ENCODE assay signal across 1 cellular context in genomic region chr11:93197383-93198220, GRCh38.
TF ChIP-seq lines count a peak whose summit lies in the region.

TSS of gene SLC36A4 (minus strand) at chr11:93197991. CDS start at chr11:93197832, 159 bp downstream.

TF ChIP-seq in HEK293, 187 proteins besides CTCF, POLR2A, EP300 and RAD21 (continued from another document and continues in another):
- TF ChIP-seq TSHZ1 (tag by site-specific recombination; IDR thresholded peaks at IDR 0.05; ENCODE audit: borderline replicate concordance) (no peak), ZNF10 (tag by site-specific recombination; IDR thresholded peaks at IDR 0.05) (no peak), ZNF677 (tag by site-specific recombination; IDR thresholded peaks at IDR 0.05) (no peak), ZNF324 (tag by site-specific recombination; IDR thresholded peaks at IDR 0.05) (peak; percentile 59; the same call in 1 of the 2 replicates), ZBTB8A (tag by site-specific recombination; IDR thresholded peaks at IDR 0.05) (peak; percentile 65), ZBTB21 (tag by site-specific recombination; IDR thresholded peaks at IDR 0.05) (peak; percentile 71), ZNF140 (tag by site-specific recombination; IDR thresholded peaks at IDR 0.05) (no peak), MZF1 (tag by site-specific recombination; IDR thresholded peaks at IDR 0.05; ENCODE audit: borderline replicate concordance) (peak; percentile 45; the same call in 1 of the 2 replicates), KLF8 (tag by site-specific recombination; IDR thresholded peaks at IDR 0.05) (peak; percentile 65; the same call in 1 of the 2 replicates), ZBTB17 (tag by site-specific recombination; IDR thresholded peaks at IDR 0.05) (peak; percentile 64; the same call in 1 of the 2 replicates), ZNF843 (tag by site-specific recombination; IDR thresholded peaks at IDR 0.05) (peak; percentile 65), ZNF16 (tag by site-specific recombination; IDR thresholded peaks at IDR 0.05; ENCODE audit: low read depth) (no peak), GFI1B (tag by site-specific recombination; IDR thresholded peaks at IDR 0.05) (no peak), ZXDB (tag by site-specific recombination; IDR thresholded peaks at IDR 0.05) (peak; percentile 91), KLF9 (tag by site-specific recombination; IDR thresholded peaks at IDR 0.05; ENCODE audit: low read depth) (peak; percentile 87), HOXD13 (CRISPR knock-in tag; IDR thresholded peaks at IDR 0.05; ENCODE audit: borderline replicate concordance) (no peak), ZNF704 (tag by site-specific recombination; IDR thresholded peaks at IDR 0.05) (no peak), ZBTB26 (tag by site-specific recombination; optimal IDR thresholded peaks at IDR 0.05) (peak; percentile 87), ZNF24 (tag by site-specific recombination; IDR thresholded peaks at IDR 0.05) (no peak), ZNF311 (tag by site-specific recombination; IDR thresholded peaks at IDR 0.05; ENCODE audit: borderline replicate concordance) (no peak), ZNF202 (tag by site-specific recombination; IDR thresholded peaks at IDR 0.05; ENCODE audit: borderline replicate concordance) (no peak), INSM2 (tag by site-specific recombination; IDR thresholded peaks at IDR 0.05) (peak; percentile 58; the same call in 1 of the 2 replicates), YY1 (tag by site-specific recombination; IDR thresholded peaks at IDR 0.05) (peak; percentile 32; the same call in 1 of the 2 replicates), ZSCAN16 (tag by site-specific recombination; IDR thresholded peaks at IDR 0.05) (0 out of 2 replicates have a peak, but pooled peaks have one; percentile 42), ZNF785 (tag by site-specific recombination; IDR thresholded peaks at IDR 0.05) (0 out of 2 replicates have a peak, but pooled peaks have one; percentile 40), ZNF777 (tag by site-specific recombination; IDR thresholded peaks at IDR 0.05; ENCODE audit: borderline replicate concordance) (0 out of 2 replicates have a peak, but pooled peaks have one; percentile 16), ZNF610 (tag by site-specific recombination; IDR thresholded peaks at IDR 0.05; ENCODE audit: borderline replicate concordance) (peak; percentile 76), ZBTB1 (tag by site-specific recombination; IDR thresholded peaks at IDR 0.05) (peak; percentile 63; the same call in 1 of the 2 replicates), ZNF394 (tag by site-specific recombination; IDR thresholded peaks at IDR 0.05; ENCODE audit: borderline replicate concordance) (peak; percentile 20; the same call in 1 of the 2 replicates), ZSCAN30 (tag by site-specific recombination; IDR thresholded peaks at IDR 0.05) (peak; percentile 52), ZNF585B (tag by site-specific recombination; IDR thresholded peaks at IDR 0.05) (no peak), ZIC2 (tag by site-specific recombination; IDR thresholded peaks at IDR 0.05) (no peak), ZNF707 (tag by site-specific recombination; IDR thresholded peaks at IDR 0.05) (no peak), SP3 (tag by site-specific recombination; IDR thresholded peaks at IDR 0.05) (peak; percentile 59), ZNF280D (tag by site-specific recombination; IDR thresholded peaks at IDR 0.05) (no peak), HIC1 (tag by site-specific recombination; IDR thresholded peaks at IDR 0.05) (peak; percentile 65), ZNF211 (tag by site-specific recombination; IDR thresholded peaks at IDR 0.05; ENCODE audit: low read depth) (no peak), ZFHX2 (tag by site-specific recombination; conservative IDR thresholded peaks at IDR 0.05) (peak; percentile 98), HOXC10 (CRISPR knock-in tag; IDR thresholded peaks at IDR 0.05) (no peak), ZNF521 (tag by site-specific recombination; IDR thresholded peaks at IDR 0.05) (no peak), ZNF175 (tag by site-specific recombination; IDR thresholded peaks at IDR 0.05) (no peak), ZBTB48 (tag by site-specific recombination; IDR thresholded peaks at IDR 0.05) (peak; percentile 85; the same call in 1 of the 2 replicates), KLF17 (tag by site-specific recombination; IDR thresholded peaks at IDR 0.05) (0 out of 2 replicates have a peak, but pooled peaks have one; percentile 30), PBX3 (CRISPR knock-in tag; IDR thresholded peaks at IDR 0.05) (peak; percentile 81; the same call in 1 of the 2 replicates), ZNF302 (tag by site-specific recombination; IDR thresholded peaks at IDR 0.05; ENCODE audit: low read depth) (no peak), ZNF580 (tag by site-specific recombination; IDR thresholded peaks at IDR 0.05) (0 out of 2 replicates have a peak, but pooled peaks have one; percentile 34), ZNF423 (tag by site-specific recombination; IDR thresholded peaks at IDR 0.05) (no peak), ZNF362 (tag by site-specific recombination; IDR thresholded peaks at IDR 0.05) (peak; percentile 86), ZNF830 (tag by site-specific recombination; IDR thresholded peaks at IDR 0.05; ENCODE audit: low read depth) (no peak)
